ENCODE assay signal across 8 cellular contexts in the genomic region with DNA sequence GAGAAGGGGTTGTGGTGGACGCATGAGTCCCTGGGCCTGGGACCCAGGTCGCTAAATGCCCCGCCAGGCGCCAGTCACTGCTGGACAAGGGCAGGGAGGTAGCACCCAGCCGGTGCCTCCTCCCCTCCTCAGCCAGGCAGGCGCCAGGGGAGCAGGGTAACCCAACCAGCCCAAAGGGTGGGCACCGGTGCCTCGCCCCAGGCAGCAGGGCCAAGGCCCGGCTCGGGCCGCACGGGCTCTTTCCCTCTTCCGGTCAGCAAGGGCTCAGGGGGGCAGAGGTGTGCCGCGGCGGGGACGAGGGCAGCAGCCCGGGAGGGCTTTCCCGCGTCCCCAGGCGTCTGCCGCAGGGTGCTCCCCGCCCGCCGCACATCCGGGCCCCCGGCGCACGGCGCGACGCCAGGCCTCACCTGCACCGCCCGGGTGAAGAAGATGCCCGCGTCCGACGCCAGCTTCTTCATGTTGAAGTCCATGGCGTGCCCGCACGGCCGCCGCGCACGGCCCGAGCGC. TPM values are rescaled to one million over a fixed set of nuclear protein-coding genes. Genes with fewer than 3 reads are reported as not detected.
DNase-seq lines count a peak whose midpoint lies in the region; ATAC-seq and TF ChIP-seq lines count a peak whose summit lies in the region.

No MANE protein-coding gene starts in this region.

- H3K4me3 ChIP-seq in RWPE2 (ENCODE audit: severe bottlenecking) (peak overlapping the region; percentile 88), colonic mucosa (peak overlapping the region; percentile 93), mesodermal cell (ENCODE audit: extremely low read depth, insufficient read depth, low read length, poor library complexity, severe bottlenecking) (peak overlapping the region; percentile 65), tibial nerve (peak overlapping the region; percentile 64 to 95 (median 90))

- H3K9me3 ChIP-seq in RWPE2 (ENCODE audit: severe bottlenecking) (no peaks in the 10 kb centered on the region), colonic mucosa (no peaks in the 10 kb centered on the region), mesodermal cell (ENCODE audit: control insufficient read depth, low read length) (no peaks in the 10 kb centered on the region), tibial nerve (no peaks in the 10 kb centered on the region)

- WGBS in mesodermal cell (ENCODE audit: insufficient coverage in 2 of 2), 2 experiments: 3 to 9% methylated on average over 28 to 32 of the region's 47 CpGs
- WGBS in tibial nerve, 2 donors: 1% methylated on average over 16 of the region's 47 CpGs; no CpG with 5 or more reads in 1 of the 2 donors

- TF ChIP-seq POLR2A in tibial nerve (IDR thresholded peaks at IDR 0.05): peak in 1 of 2 donors; percentile 24

- H3K27ac ChIP-seq in RWPE2 (ENCODE audit: poor library complexity, severe bottlenecking) (peak overlapping the region; percentile 31), colonic mucosa (peak overlapping the region; percentile 84), mesodermal cell (ENCODE audit: low read depth, low read length, severe bottlenecking) (no peak overlapping the region), tibial nerve (peak overlapping the region; percentile 70 to 94 (median 90))

- TF ChIP-seq EP300 in tibial nerve (IDR thresholded peaks at IDR 0.05): peak in 1 of 2 donors; percentile 12

- no peaks in the 10 kb centered on the region for H3K36me3 ChIP-seq in RWPE2 (ENCODE audit: low read depth)
- no peaks in the 10 kb centered on the region for H3K36me3 ChIP-seq in colonic mucosa
- no peaks in the 10 kb centered on the region for H3K36me3 ChIP-seq in mesodermal cell (ENCODE audit: control insufficient read depth, insufficient read depth, low read length)
- H3K36me3 ChIP-seq in tibial nerve: no peaks in the 10 kb centered on the region

- H3K9ac ChIP-seq in colonic mucosa (ENCODE audit: low read depth in 2 of 2, low read length in 2 of 2): peak overlapping the region; percentile 91 to 93

- ATAC-seq in GM19043 (IDR thresholded peaks at IDR 0.05; ENCODE audit: low read depth, unreplicated experiment) (peak; percentile 44), HG03280 (IDR thresholded peaks at IDR 0.05; ENCODE audit: unreplicated experiment) (peak; percentile 37), RWPE2 (ENCODE audit: low read depth) (peak; percentile 40)

- intact Hi-C loops in colonic mucosa (cut with DNase I): no loop called here

- DNase-seq in COLO829 (ENCODE audit: low spot score): peak; percentile 18
- DNase-seq in RWPE2 (ENCODE audit: low spot score): no peak
- no peak for DNase-seq in colonic mucosa
- peak in 1 of 2 donors; percentile 34 for DNase-seq in tibial nerve (ENCODE audit: low spot score in 2 of 2)
- no peak for DNase-seq in NCI-H1694 treated with DMSO at 0.1 percent for 48 hours (lab: John Stamatoyannopoulos, UW)

- H3K27me3 ChIP-seq in RWPE2 (ENCODE audit: insufficient read depth, poor library complexity, severe bottlenecking) (no peaks in the 10 kb centered on the region), colonic mucosa (no peaks in the 10 kb centered on the region), tibial nerve (no peaks in the 10 kb centered on the region)

- TF ChIP-seq CTCF in RWPE2 (IDR thresholded peaks at IDR 0.05; ENCODE audit: poor library complexity, severe bottlenecking) (no peak), colonic mucosa (IDR thresholded peaks at IDR 0.05) (no peak), tibial nerve (IDR thresholded peaks at IDR 0.05) (no peak)

- H3K4me1 ChIP-seq in RWPE2 (ENCODE audit: insufficient read depth, poor library complexity, severe bottlenecking) (peaks cover 8% of the 10 kb centered on the region), colonic mucosa (peaks cover 10% of the 10 kb centered on the region), mesodermal cell (ENCODE audit: control insufficient read depth, insufficient read depth, low read length, poor library complexity, severe bottlenecking) (peaks cover 8% of the 10 kb centered on the region), tibial nerve (peaks cover 0 to 45% (median 23%) of the 10 kb centered on the region in 4 donors)

RNA-seq across cellular contexts. Expression of gene SH3GLB2, which starts 0.4 kb away (rescaled TPM):
- total RNA-seq in colonic mucosa (100 to 1,000 TPM; 109 to 110 TPM), tibial nerve (100 to 1,000 TPM; 117 to 175 (median 129) TPM)
- 54.4 TPM for polyA plus RNA-seq in mesodermal cell (2013, experiment 1 of 2)
- polyA plus RNA-seq in mesodermal cell (2013, experiment 2 of 2): 46.7 TPM

RNA-seq across cellular contexts. Expression of gene MIGA2, which starts 8.7 kb away (rescaled TPM):
- total RNA-seq in colonic mucosa (10 to 100 TPM; 47.4 to 74.8 TPM), tibial nerve (10 to 100 TPM; 25.3 to 56.7 (median 34.2) TPM)
- polyA plus RNA-seq in mesodermal cell (2013, experiment 1 of 2): 15.4 TPM
- polyA plus RNA-seq in mesodermal cell (2013, experiment 2 of 2): 14.2 TPM

RNA-seq across cellular contexts. Expression of gene DOLPP1, which starts 53.2 kb away (rescaled TPM):
- total RNA-seq in colonic mucosa: 10 to 100 TPM; 33.9 to 37.3 TPM
- 18.4 TPM for polyA plus RNA-seq in mesodermal cell (2013, experiment 1 of 2)
- 14.8 TPM for polyA plus RNA-seq in mesodermal cell (2013, experiment 2 of 2)
- 10 to 100 TPM in 1 of 4 donors, 1 to 10 TPM in 3; 4.7 to 12.0 (median 6.7) TPM for total RNA-seq in tibial nerve
